Comparison of ENCODE assay signal across 1 cellular context in genomic region chr10:115653473-115653872, GRCh38.
TF ChIP-seq lines count a peak whose summit lies in the region.

No MANE protein-coding gene starts in this region.

TF ChIP-seq in HepG2, 621 proteins besides CTCF, POLR2A, EP300 and RAD21 (continued from another document and continues in another):
- TF ChIP-seq PRDM10 (CRISPR knock-in tag; IDR thresholded peaks at IDR 0.05; ENCODE audit: low read depth): no peak
- TF ChIP-seq CAMTA2 (CRISPR knock-in tag; IDR thresholded peaks at IDR 0.05; ENCODE audit: borderline replicate concordance): no peak
- no peak for TF ChIP-seq ZNF75D (CRISPR knock-in tag; IDR thresholded peaks at IDR 0.05; ENCODE audit: borderline replicate concordance)
- TF ChIP-seq ZZZ3 (CRISPR knock-in tag; IDR thresholded peaks at IDR 0.05; ENCODE audit: borderline replicate concordance): no peak
- TF ChIP-seq ZSCAN9 (CRISPR knock-in tag; IDR thresholded peaks at IDR 0.05; ENCODE audit: borderline replicate concordance): no peak
- TF ChIP-seq ZNF253 (CRISPR knock-in tag; IDR thresholded peaks at IDR 0.05; ENCODE audit: borderline replicate concordance): no peak
- no peak for TF ChIP-seq SRY (CRISPR knock-in tag; IDR thresholded peaks at IDR 0.05)
- TF ChIP-seq ZNF776 (CRISPR knock-in tag; IDR thresholded peaks at IDR 0.05): no peak
- TF ChIP-seq PATZ1 (CRISPR knock-in tag; IDR thresholded peaks at IDR 0.05): no peak
- TF ChIP-seq SYNCRIP (IDR thresholded peaks at IDR 0.05; ENCODE audit: insufficient read depth, low read depth, low read length): no peak
- no peak for TF ChIP-seq ZBTB1 (CRISPR knock-in tag; IDR thresholded peaks at IDR 0.05; ENCODE audit: borderline replicate concordance)
- no peak for TF ChIP-seq HNRNPH1 (optimal IDR thresholded peaks at IDR 0.05; ENCODE audit: low read depth, low read length)
- TF ChIP-seq USF2 (IDR thresholded peaks at IDR 0.05; ENCODE audit: low read depth, low read length): no peak
- no peak for TF ChIP-seq USF2 (CRISPR knock-in tag; IDR thresholded peaks at IDR 0.05; ENCODE audit: borderline replicate concordance)
- TF ChIP-seq ETS1 (CRISPR knock-in tag; IDR thresholded peaks at IDR 0.05): no peak
- no peak for TF ChIP-seq PAF1 (CRISPR knock-in tag; IDR thresholded peaks at IDR 0.05)
- TF ChIP-seq ATF7 (IDR thresholded peaks at IDR 0.05): no peak
- no peak for TF ChIP-seq ATF7 (CRISPR knock-in tag; IDR thresholded peaks at IDR 0.05)
- TF ChIP-seq POLR2AphosphoS5 (IDR thresholded peaks at IDR 0.05; ENCODE audit: low read depth, low read length): no peak
- TF ChIP-seq ASH2L (IDR thresholded peaks at IDR 0.05; ENCODE audit: insufficient read length, low read depth, low read length): no peak
- TF ChIP-seq ZNF331 (CRISPR knock-in tag; IDR thresholded peaks at IDR 0.05): no peak
- no peak for TF ChIP-seq ZBTB8A (CRISPR knock-in tag; IDR thresholded peaks at IDR 0.05; ENCODE audit: borderline replicate concordance, low read depth)
- no peak for TF ChIP-seq RFXAP (CRISPR knock-in tag; IDR thresholded peaks at IDR 0.05; ENCODE audit: borderline replicate concordance)
- no peak for TF ChIP-seq AGO2 (optimal IDR thresholded peaks at IDR 0.05; ENCODE audit: low read depth, low read length)
- no peak for TF ChIP-seq NFE2L1 (CRISPR knock-in tag; IDR thresholded peaks at IDR 0.05; ENCODE audit: borderline replicate concordance)
- TF ChIP-seq ZNF382 (CRISPR knock-in tag; IDR thresholded peaks at IDR 0.05; ENCODE audit: borderline replicate concordance): no peak
- TF ChIP-seq IRF9 (CRISPR knock-in tag; IDR thresholded peaks at IDR 0.05; ENCODE audit: borderline replicate concordance): no peak
- no peak for TF ChIP-seq ZBTB20 (CRISPR knock-in tag; IDR thresholded peaks at IDR 0.05; ENCODE audit: borderline replicate concordance, low read depth)
- no peak for TF ChIP-seq ZNF143 (CRISPR knock-in tag; IDR thresholded peaks at IDR 0.05)
- no peak for TF ChIP-seq TERF1 (CRISPR knock-in tag; IDR thresholded peaks at IDR 0.05)
- no peak for TF ChIP-seq ZNF598 (CRISPR knock-in tag; IDR thresholded peaks at IDR 0.05; ENCODE audit: borderline replicate concordance)
- no peak for TF ChIP-seq ZNF770 (CRISPR knock-in tag; IDR thresholded peaks at IDR 0.05)
- no peak for TF ChIP-seq ZNF251 (CRISPR knock-in tag; IDR thresholded peaks at IDR 0.05)
- no peak for TF ChIP-seq ZSCAN5A (CRISPR knock-in tag; IDR thresholded peaks at IDR 0.05; ENCODE audit: borderline replicate concordance)
- TF ChIP-seq NFRKB (IDR thresholded peaks at IDR 0.05): no peak
- TF ChIP-seq ZNF546 (CRISPR knock-in tag; conservative IDR thresholded peaks at IDR 0.05): no peak
- TF ChIP-seq FIP1L1 (IDR thresholded peaks at IDR 0.05; ENCODE audit: borderline replicate concordance, insufficient read depth, low read depth, low read length): no peak
- no peak for TF ChIP-seq SPEN (CRISPR knock-in tag; IDR thresholded peaks at IDR 0.05; ENCODE audit: low read depth)
- no peak for TF ChIP-seq ZNF570 (CRISPR knock-in tag; IDR thresholded peaks at IDR 0.05; ENCODE audit: borderline replicate concordance)
- no peak for TF ChIP-seq MYPOP (CRISPR knock-in tag; IDR thresholded peaks at IDR 0.05)
- no peak for TF ChIP-seq MBD4 (IDR thresholded peaks at IDR 0.05; ENCODE audit: borderline replicate concordance, low read length)
- TF ChIP-seq ARID3A (IDR thresholded peaks at IDR 0.05; ENCODE audit: low read depth, low read length): peak; percentile 73
- no peak for TF ChIP-seq ZBTB34 (CRISPR knock-in tag; IDR thresholded peaks at IDR 0.05)
- no peak for TF ChIP-seq BCL6 (CRISPR knock-in tag; IDR thresholded peaks at IDR 0.05)
- TF ChIP-seq MEF2D (CRISPR knock-in tag; IDR thresholded peaks at IDR 0.05): no peak
- no peak for TF ChIP-seq GFI1 (CRISPR knock-in tag; IDR thresholded peaks at IDR 0.05; ENCODE audit: borderline replicate concordance)
- no peak for TF ChIP-seq NR2C2 (CRISPR knock-in tag; IDR thresholded peaks at IDR 0.05; ENCODE audit: borderline replicate concordance)
